1 cellular context compared by ENCODE assay signal in the genomic region with DNA sequence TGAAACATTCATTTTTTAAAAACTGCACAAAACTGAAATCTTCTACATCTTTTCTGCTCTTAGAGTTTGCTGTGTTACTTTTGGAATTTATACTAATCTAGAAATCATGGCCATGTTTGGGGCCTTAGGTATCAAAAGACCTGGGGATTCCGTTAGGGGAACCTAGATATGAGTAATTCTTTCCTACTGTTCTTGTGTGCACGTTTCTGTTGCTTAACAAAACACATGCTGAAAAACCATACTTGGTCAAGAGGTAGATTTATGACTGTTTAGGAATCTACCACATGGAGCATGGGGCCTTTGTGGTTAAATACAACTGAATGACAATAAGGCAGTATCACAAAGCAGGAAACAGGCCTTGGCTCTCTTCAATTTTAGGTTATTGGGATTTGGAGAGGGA.
A peak's percentile ranks its signal among the peaks of the same experiment; 100 is the strongest.
TF ChIP-seq lines count a peak whose summit lies in the region.

No MANE protein-coding gene starts in this region.

TF ChIP-seq in GM12878, 131 proteins besides CTCF, POLR2A, EP300 and RAD21 (continued from another document and continues in another):
- TF ChIP-seq SKIL (IDR thresholded peaks at IDR 0.05; ENCODE audit: low read depth, poor library complexity, severe bottlenecking) = peak; percentile 24
- TF ChIP-seq TBL1XR1 (IDR thresholded peaks at IDR 0.05; ENCODE audit: low read depth, low read length) = no peak; the same call in 1 of the 2 replicates
- TF ChIP-seq NRF1 (conservative IDR thresholded peaks at IDR 0.05; ENCODE audit: low read depth, low read length) = no peak
- TF ChIP-seq STAT1 (conservative IDR thresholded peaks at IDR 0.05) = no peak
- no peak for TF ChIP-seq SREBF1 (IDR thresholded peaks at IDR 0.05; ENCODE audit: low read length)
- no peak for TF ChIP-seq TCF12 (IDR thresholded peaks at IDR 0.05; ENCODE audit: low read depth, low read length)
- peak; percentile 86; the same call in 1 of the 2 replicates for TF ChIP-seq IRF4 (IDR thresholded peaks at IDR 0.05; ENCODE audit: low read depth, low read length)
- peak; percentile 82 for TF ChIP-seq BCL11A (IDR thresholded peaks at IDR 0.05; ENCODE audit: low read depth, low read length)
- TF ChIP-seq ETV6 (conservative IDR thresholded peaks at IDR 0.05 in 1 of 2, IDR thresholded peaks at IDR 0.05 in 1 of 2; ENCODE audit: borderline replicate concordance in 1 of 2, low read depth in 1 of 2) = peak in 1 of 2 experiments; percentile 72; a peak in 1 of 4 replicates
- TF ChIP-seq, protein P1, sequence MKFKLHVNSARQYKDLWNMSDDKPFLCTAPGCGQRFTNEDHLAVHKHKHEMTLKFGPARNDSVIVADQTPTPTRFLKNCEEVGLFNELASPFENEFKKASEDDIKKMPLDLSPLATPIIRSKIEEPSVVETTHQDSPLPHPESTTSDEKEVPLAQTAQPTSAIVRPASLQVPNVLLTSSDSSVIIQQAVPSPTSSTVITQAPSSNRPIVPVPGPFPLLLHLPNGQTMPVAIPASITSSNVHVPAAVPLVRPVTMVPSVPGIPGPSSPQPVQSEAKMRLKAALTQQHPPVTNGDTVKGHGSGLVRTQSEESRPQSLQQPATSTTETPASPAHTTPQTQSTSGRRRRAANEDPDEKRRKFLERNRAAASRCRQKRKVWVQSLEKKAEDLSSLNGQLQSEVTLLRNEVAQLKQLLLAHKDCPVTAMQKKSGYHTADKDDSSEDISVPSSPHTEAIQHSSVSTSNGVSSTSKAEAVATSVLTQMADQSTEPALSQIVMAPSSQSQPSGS (IDR thresholded peaks at IDR 0.05; ENCODE audit: low read length) = peak; percentile 87
- TF ChIP-seq CREM (IDR thresholded peaks at IDR 0.05; ENCODE audit: low read depth) = peak; percentile 87
- no peak for TF ChIP-seq ATF3 (IDR thresholded peaks at IDR 0.05; ENCODE audit: borderline replicate concordance, extremely low read depth, low read depth, low read length)
- TF ChIP-seq BHLHE40 (IDR thresholded peaks at IDR 0.05; ENCODE audit: borderline replicate concordance in 1 of 2, low read depth in 2 of 2, low read length in 1 of 2) = peak; percentile 98 to 99
- no peak for TF ChIP-seq ESRRA (IDR thresholded peaks at IDR 0.05; ENCODE audit: low read length)
- no peak for TF ChIP-seq ZZZ3 (IDR thresholded peaks at IDR 0.05; ENCODE audit: control insufficient read depth, insufficient read length, low read depth)
- 0 out of 2 replicates have a peak, but pooled peaks have one; percentile 34 for TF ChIP-seq NR2F1 (conservative IDR thresholded peaks at IDR 0.05)
- 0 out of 2 replicates have a peak, but pooled peaks have one; percentile 17 for TF ChIP-seq TCF3 (IDR thresholded peaks at IDR 0.05; ENCODE audit: borderline replicate concordance, insufficient read depth, low read depth, low read length)
- no peak for TF ChIP-seq USF2 (IDR thresholded peaks at IDR 0.05; ENCODE audit: borderline replicate concordance, low read depth, low read length)
- TF ChIP-seq ZNF207 (IDR thresholded peaks at IDR 0.05; ENCODE audit: borderline replicate concordance) = no peak
- no peak for TF ChIP-seq MYC (IDR thresholded peaks at IDR 0.05; ENCODE audit: insufficient read depth, insufficient read length, insufficient replicate concordance, low read length, severe bottlenecking)
- no peak for TF ChIP-seq HDGF (IDR thresholded peaks at IDR 0.05)
- peak; percentile 99 for TF ChIP-seq RUNX3 (IDR thresholded peaks at IDR 0.05; ENCODE audit: low read length)
- 0 out of 3 replicates have a peak, but pooled peaks have one; percentile 18 for TF ChIP-seq POU2F2 (IDR thresholded peaks at IDR 0.05; ENCODE audit: borderline replicate concordance, low read depth, low read length)
- peak in 1 of 2 experiments; percentile 91; a peak in 2 of 4 replicates for TF ChIP-seq CEBPB (IDR thresholded peaks at IDR 0.05; ENCODE audit: borderline replicate concordance in 1 of 2, low read depth in 2 of 2, low read length in 2 of 2)
- peak; percentile 97 for TF ChIP-seq NFIC (IDR thresholded peaks at IDR 0.05; ENCODE audit: low read depth, low read length)
- TF ChIP-seq MTA2 (IDR thresholded peaks at IDR 0.05; ENCODE audit: low read depth) = peak; percentile 67; the same call in 1 of the 2 replicates
- peak; percentile 84 for TF ChIP-seq IKZF1 (conservative IDR thresholded peaks at IDR 0.05)
- no peak for TF ChIP-seq MYB (IDR thresholded peaks at IDR 0.05; ENCODE audit: borderline replicate concordance, low read depth, low read length)
- no peak for TF ChIP-seq HSF1 (IDR thresholded peaks at IDR 0.05; ENCODE audit: low read depth, low read length)
- peak; percentile 94 for TF ChIP-seq MTA3 (IDR thresholded peaks at IDR 0.05; ENCODE audit: borderline replicate concordance, low read length)
- TF ChIP-seq, protein P2, sequence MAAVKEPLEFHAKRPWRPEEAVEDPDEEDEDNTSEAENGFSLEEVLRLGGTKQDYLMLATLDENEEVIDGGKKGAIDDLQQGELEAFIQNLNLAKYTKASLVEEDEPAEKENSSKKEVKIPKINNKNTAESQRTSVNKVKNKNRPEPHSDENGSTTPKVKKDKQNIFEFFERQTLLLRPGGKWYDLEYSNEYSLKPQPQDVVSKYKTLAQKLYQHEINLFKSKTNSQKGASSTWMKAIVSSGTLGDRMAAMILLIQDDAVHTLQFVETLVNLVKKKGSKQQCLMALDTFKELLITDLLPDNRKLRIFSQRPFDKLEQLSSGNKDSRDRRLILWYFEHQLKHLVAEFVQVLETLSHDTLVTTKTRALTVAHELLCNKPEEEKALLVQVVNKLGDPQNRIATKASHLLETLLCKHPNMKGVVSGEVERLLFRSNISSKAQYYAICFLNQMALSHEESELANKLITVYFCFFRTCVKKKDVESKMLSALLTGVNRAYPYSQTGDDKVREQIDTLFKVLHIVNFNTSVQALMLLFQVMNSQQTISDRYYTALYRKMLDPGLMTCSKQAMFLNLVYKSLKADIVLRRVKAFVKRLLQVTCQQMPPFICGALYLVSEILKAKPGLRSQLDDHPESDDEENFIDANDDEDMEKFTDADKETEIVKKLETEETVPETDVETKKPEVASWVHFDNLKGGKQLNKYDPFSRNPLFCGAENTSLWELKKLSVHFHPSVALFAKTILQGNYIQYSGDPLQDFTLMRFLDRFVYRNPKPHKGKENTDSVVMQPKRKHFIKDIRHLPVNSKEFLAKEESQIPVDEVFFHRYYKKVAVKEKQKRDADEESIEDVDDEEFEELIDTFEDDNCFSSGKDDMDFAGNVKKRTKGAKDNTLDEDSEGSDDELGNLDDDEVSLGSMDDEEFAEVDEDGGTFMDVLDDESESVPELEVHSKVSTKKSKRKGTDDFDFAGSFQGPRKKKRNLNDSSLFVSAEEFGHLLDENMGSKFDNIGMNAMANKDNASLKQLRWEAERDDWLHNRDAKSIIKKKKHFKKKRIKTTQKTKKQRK (IDR thresholded peaks at IDR 0.05; ENCODE audit: low read depth, low read length) = no peak
- no peak for TF ChIP-seq KLF5 (IDR thresholded peaks at IDR 0.05; ENCODE audit: partially characterized antibody)
- TF ChIP-seq ZBTB4 (CRISPR knock-in tag; IDR thresholded peaks at IDR 0.05) = no peak
- TF ChIP-seq CBFB (IDR thresholded peaks at IDR 0.05; ENCODE audit: low read depth) = peak; percentile 77
- TF ChIP-seq MEF2B (IDR thresholded peaks at IDR 0.05; ENCODE audit: partially characterized antibody, poor library complexity, severe bottlenecking) = peak; percentile 36
- TF ChIP-seq GABPA (IDR thresholded peaks at IDR 0.05; ENCODE audit: low read depth) = no peak
- peak; percentile 79 to 85 for TF ChIP-seq IKZF2 (IDR thresholded peaks at IDR 0.05)
- 0 out of 2 replicates have a peak, but pooled peaks have one; percentile 37 for TF ChIP-seq CBX5 (IDR thresholded peaks at IDR 0.05; ENCODE audit: low read depth)
- peak; percentile 70; the same call in 1 of the 2 replicates for TF ChIP-seq PAX5 (IDR thresholded peaks at IDR 0.05; ENCODE audit: borderline replicate concordance, low read depth, low read length)
- TF ChIP-seq PRDM15 (CRISPR knock-in tag; IDR thresholded peaks at IDR 0.05) = no peak
- no peak for TF ChIP-seq SMC3 (IDR thresholded peaks at IDR 0.05; ENCODE audit: borderline replicate concordance, low read length)
